Comparison of ENCODE assay signal across 14 cellular contexts in genomic region chr2:6186332-6187100, GRCh38.
DNase-seq lines count a peak whose midpoint lies in the region; ATAC-seq, FAIRE-seq and TF ChIP-seq lines count a peak whose summit lies in the region.
"Had no signal": no experiment of that assay in that cellular context is flagged by ENCODE, and none has a peak within 500 bp of the region (broad histone marks: within the 10 kb centered on the region; RNA-seq: fewer than 3 reads in every experiment).

No MANE protein-coding gene starts in this region.

- FAIRE-seq in astrocyte (lab: Jason Lieb, UNC) (no peak), kidney (lab: Jason Lieb, UNC) (no peak)

- no peaks in the 10 kb centered on the region for H4K20me1 ChIP-seq in astrocyte (ENCODE audit: insufficient read depth, low read length)

- H3K9ac ChIP-seq in astrocyte (ENCODE audit: low read length): peak overlapping the region; percentile 29
- no peak overlapping the region for H3K9ac ChIP-seq in kidney (ENCODE audit: low read length in 2 of 2)

- peak overlapping the region; percentile 71 for H3K4me2 ChIP-seq in astrocyte (ENCODE audit: low read length)

- DNase-seq in HK-2 (ENCODE audit: unreplicated experiment): peak; percentile 41
- peak; percentile 90 for DNase-seq in astrocyte (ENCODE audit: low read depth)
- DNase-seq in kidney: peak; percentile 73
- peak; percentile 66 for DNase-seq in skeletal muscle cell (ENCODE audit: low read depth)
- DNase-seq in anterior cingulate cortex (lab: John Stamatoyannopoulos, UW): no peak
- no peak for DNase-seq in NCI-H524 (lab: John Stamatoyannopoulos, UW)
- no peak for DNase-seq in CD8-positive, alpha-beta memory T cell
- DNase-seq: activated CD8-positive, alpha-beta memory T cell treated with anti-CD3 and anti-CD28 coated beads, Interleukin-2, amount 10 ng/mL, durations not matched to agents 7 days and 5 days; CD8-positive, alpha-beta T cell; hippocampal formation; NCI-H226; posterior cingulate gyrus; T-helper 1 cell had no signal

- no peak for ATAC-seq in GM19328 (IDR thresholded peaks at IDR 0.05; ENCODE audit: unreplicated experiment)
- ATAC-seq: activated CD8-positive, alpha-beta memory T cell treated with anti-CD3 and anti-CD28 coated beads, Interleukin-2, amount 10 ng/mL, durations not matched to agents 7 days and 5 days; CD8-positive, alpha-beta T cell had no signal

- H3K36me3 ChIP-seq in astrocyte (ENCODE audit: insufficient read depth, low read length) (no peaks in the 10 kb centered on the region), kidney (ENCODE audit: control insufficient read depth in 1 of 2, insufficient read depth in 2 of 2, low read length in 2 of 2) (no peaks in the 10 kb centered on the region)
- no peaks in the 10 kb centered on the region for H3K36me3 ChIP-seq in CD8-positive, alpha-beta memory T cell (ENCODE audit: insufficient read depth, low read length)

- CTCF ChIA-PET in CD8-positive, alpha-beta memory T cell (lab: Charles Lee): no interaction called here

- H3K9me3 Mint-ChIP-seq in astrocyte (ENCODE audit: unreplicated experiment): peaks cover 2% of the 10 kb centered on the region
- H3K9me3 Mint-ChIP-seq in CD8-positive, alpha-beta memory T cell: peaks cover 3 to 12% (median 5%) of the 10 kb centered on the region in 5 donors

- H3K4me1 Mint-ChIP-seq in astrocyte (ENCODE audit: low read depth, unreplicated experiment): peaks cover 11% of the 10 kb centered on the region
- no peaks in the 10 kb centered on the region for H3K4me1 Mint-ChIP-seq in CD8-positive, alpha-beta memory T cell
- H3K4me1 Mint-ChIP-seq: activated CD8-positive, alpha-beta memory T cell treated with anti-CD3 and anti-CD28 coated beads, Interleukin-2, amount 10 ng/mL, durations not matched to agents 7 days and 5 days had no signal

- no peak overlapping the region for H2AFZ ChIP-seq in astrocyte (ENCODE audit: low read depth, low read length)

- no peaks in the 10 kb centered on the region for H3K27me3 Mint-ChIP-seq in astrocyte (ENCODE audit: low read depth, unreplicated experiment)
- peaks cover 0 to 2% of the 10 kb centered on the region in 2 donors for H3K27me3 Mint-ChIP-seq in CD8-positive, alpha-beta memory T cell
- H3K27me3 Mint-ChIP-seq: activated CD8-positive, alpha-beta memory T cell treated with anti-CD3 and anti-CD28 coated beads, Interleukin-2, amount 10 ng/mL, durations not matched to agents 7 days and 5 days had no signal

- H3K79me2 ChIP-seq in astrocyte (ENCODE audit: insufficient read depth, low read length): no peaks in the 10 kb centered on the region

- H3K9me3 ChIP-seq in astrocyte (ENCODE audit: insufficient read depth, low read depth, low read length): no peaks in the 10 kb centered on the region
- no peaks in the 10 kb centered on the region for H3K9me3 ChIP-seq in kidney (ENCODE audit: control insufficient read depth in 1 of 2, low read length in 2 of 2)
- H3K9me3 ChIP-seq in CD8-positive, alpha-beta memory T cell (ENCODE audit: low read length): no peaks in the 10 kb centered on the region

- H3K27me3 ChIP-seq in astrocyte (ENCODE audit: insufficient read depth, low read length): no peaks in the 10 kb centered on the region
- H3K27me3 ChIP-seq in CD8-positive, alpha-beta memory T cell (ENCODE audit: insufficient read depth, low read length, poor library complexity, severe bottlenecking): no peaks in the 10 kb centered on the region

- peaks cover 29% of the 10 kb centered on the region for H3K4me1 ChIP-seq in astrocyte (ENCODE audit: insufficient read depth, low read length)
- H3K4me1 ChIP-seq in kidney (ENCODE audit: control insufficient read depth in 1 of 2, insufficient read depth in 1 of 2, low read depth in 1 of 2, low read length in 2 of 2): no peaks in the 10 kb centered on the region
- no peaks in the 10 kb centered on the region for H3K4me1 ChIP-seq in CD8-positive, alpha-beta memory T cell (ENCODE audit: insufficient read depth, low read length)

- H3K4me3 ChIP-seq in astrocyte (ENCODE audit: insufficient read depth, low read depth, low read length) (peak overlapping the region; percentile 11), kidney (ENCODE audit: low read length in 2 of 2) (no peak overlapping the region), skeletal muscle cell (ENCODE audit: low read depth, low read length) (no peak overlapping the region)
- no peak overlapping the region for H3K4me3 ChIP-seq in CD8-positive, alpha-beta memory T cell (ENCODE audit: low read length)

- intact Hi-C loops in kidney (cut with DNase I): no loop called here

- no peak for TF ChIP-seq CTCF in astrocyte (IDR thresholded peaks at IDR 0.05; ENCODE audit: insufficient read depth, low read depth, low read length)
- TF ChIP-seq CTCF in kidney (IDR thresholded peaks at IDR 0.05; ENCODE audit: borderline replicate concordance, extremely low read depth, insufficient read depth): no peak

- H3K36me3 Mint-ChIP-seq in astrocyte (ENCODE audit: low read depth, unreplicated experiment): no peaks in the 10 kb centered on the region
- no peaks in the 10 kb centered on the region for H3K36me3 Mint-ChIP-seq in CD8-positive, alpha-beta memory T cell
- H3K36me3 Mint-ChIP-seq: activated CD8-positive, alpha-beta memory T cell treated with anti-CD3 and anti-CD28 coated beads, Interleukin-2, amount 10 ng/mL, durations not matched to agents 7 days and 5 days; CD8-positive, alpha-beta T cell had no signal

- H3K4me3 Mint-ChIP-seq in astrocyte (ENCODE audit: unreplicated experiment): peak overlapping the region; percentile 52
- no peak overlapping the region for H3K4me3 Mint-ChIP-seq in CD8-positive, alpha-beta memory T cell
- H3K4me3 Mint-ChIP-seq: activated CD8-positive, alpha-beta memory T cell treated with anti-CD3 and anti-CD28 coated beads, Interleukin-2, amount 10 ng/mL, durations not matched to agents 7 days and 5 days; CD8-positive, alpha-beta T cell had no signal

- POLR2A ChIA-PET in CD8-positive, alpha-beta memory T cell (lab: Charles Lee): no interaction called here

- H3K27ac Mint-ChIP-seq in astrocyte (ENCODE audit: unreplicated experiment): peak overlapping the region; percentile 95
- no peak overlapping the region for H3K27ac Mint-ChIP-seq in CD8-positive, alpha-beta memory T cell
- H3K27ac Mint-ChIP-seq: activated CD8-positive, alpha-beta memory T cell treated with anti-CD3 and anti-CD28 coated beads, Interleukin-2, amount 10 ng/mL, durations not matched to agents 7 days and 5 days; CD8-positive, alpha-beta T cell had no signal

- peak overlapping the region; percentile 67 for H3K27ac ChIP-seq in astrocyte (ENCODE audit: low read depth, low read length)
- H3K27ac ChIP-seq in kidney (ENCODE audit: low read depth in 2 of 2, low read length in 2 of 2): peak overlapping the region; percentile 29 to 64
- H3K27ac ChIP-seq in CD8-positive, alpha-beta memory T cell (ENCODE audit: low read depth, low read length): no peak overlapping the region

Comparison
In these comparisons a context has a peak if more than half of its experiments do, and no peak if none do; other contexts are left out.
1. DNase-seq: peak in HK-2 (single experiment), astrocyte (single experiment), kidney (single experiment) and skeletal muscle cell (single experiment); none in anterior cingulate cortex (0 of 58), NCI-H524 (0 of 2) and CD8-positive, alpha-beta memory T cell (0 of 5).